ENCODE assay signal across 24 cellular contexts in the genomic region with DNA sequence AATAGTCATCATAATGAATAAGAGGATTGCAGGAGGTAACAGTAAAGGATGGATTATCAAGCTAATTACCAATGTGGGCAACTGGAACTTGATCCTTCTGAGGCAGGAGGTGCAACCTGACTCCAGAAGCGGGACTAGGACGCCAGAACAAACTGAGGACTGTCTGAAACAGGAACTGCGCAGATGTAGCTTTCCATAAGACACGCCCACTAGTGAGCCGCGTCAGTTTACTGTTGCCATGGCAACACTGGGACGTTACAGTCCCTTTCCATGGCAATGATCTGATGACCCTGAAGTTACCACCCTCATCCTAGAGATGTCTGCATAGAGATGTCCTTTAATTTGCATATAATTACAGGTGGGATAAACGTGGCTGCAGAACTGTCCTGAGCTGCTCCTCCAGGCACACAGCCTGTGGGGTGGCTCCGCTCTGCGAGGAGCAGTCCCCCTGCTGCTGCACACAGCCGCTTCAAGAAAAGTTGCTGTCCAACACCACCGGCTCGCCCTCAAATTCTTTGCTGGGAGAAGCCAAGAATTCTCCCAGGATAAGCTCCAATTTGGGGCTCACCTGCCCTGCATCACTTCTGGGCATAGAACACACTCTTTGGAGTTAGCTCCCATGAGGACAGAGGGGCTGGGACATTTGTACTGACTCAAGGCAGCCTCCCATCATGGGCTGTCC.
DNase-seq lines count a peak whose midpoint lies in the region.
"Had no signal": no experiment of that assay in that cellular context is flagged by ENCODE, and none has a peak within 500 bp of the region (broad histone marks: within the 10 kb centered on the region; RNA-seq: fewer than 3 reads in every experiment).

No MANE protein-coding gene starts in this region.

- intact Hi-C loops in activated CD4-positive, alpha-beta T cell treated with anti-CD3 and anti-CD28 coated beads, Interleukin-2, amount 10 ng/mL, durations not matched to agents 24 days and 14 days (cut with micrococcal nuclease) = no loop called here
- intact Hi-C loops in activated T-helper 1 cell treated with anti-CD3 and anti-CD28 coated beads, Interleukin-12 subunit alpha, Interleukin-12 subunit beta, Interleukin-2, Interleukin-4 antibody, amounts not matched to agents 30 ng/mL and 10 ng/mL and 1 ng/mL, durations not matched to agents 14 hours and 24 hours and 36 hours (cut with micrococcal nuclease) = no loop called here

- peaks cover 5% of the 10 kb centered on the region for H3K36me3 Mint-ChIP-seq in activated CD4-positive, alpha-beta T cell treated with anti-CD3 and anti-CD28 coated beads, Interleukin-2, amount 10 ng/mL, durations not matched to agents 24 days and 14 days (ENCODE audit: low read depth)
- H3K36me3 Mint-ChIP-seq in activated T-helper 1 cell treated with anti-CD3 and anti-CD28 coated beads, Interleukin-12 subunit alpha, Interleukin-12 subunit beta, Interleukin-2, Interleukin-4 antibody, amounts not matched to agents 30 ng/mL and 10 ng/mL and 1 ng/mL, durations not matched to agents 14 hours and 24 hours and 36 hours (ENCODE audit: low read depth) = no peaks in the 10 kb centered on the region

- peak overlapping the region; percentile 11 for H3K27ac ChIP-seq in thymus (ENCODE audit: low read depth)
- H3K27ac ChIP-seq: right atrium auricular region, vagina had no signal

- DNase-seq in activated CD4-positive, alpha-beta T cell treated with anti-CD3 and anti-CD28 coated beads, Interleukin-2, amount 10 ng/mL, durations not matched to agents 24 days and 14 days = no peak
- no peak for DNase-seq in activated CD4-positive, alpha-beta T cell treated with anti-CD3 and anti-CD28 coated beads, Interleukin-2, amount 50 U/mL, for 4 hours
- DNase-seq in NCI-H2196 treated with DMSO at 0.1 percent for 48 hours (lab: John Stamatoyannopoulos, UW; ENCODE audit: unreplicated experiment) = peak; percentile 41
- no peak for DNase-seq in activated T-helper 1 cell treated with anti-CD3 and anti-CD28 coated beads, Interleukin-12 subunit alpha, Interleukin-12 subunit beta, Interleukin-2, Interleukin-4 antibody, amounts not matched to agents 30 ng/mL and 10 ng/mL and 1 ng/mL, durations not matched to agents 14 hours and 24 hours and 36 hours (ENCODE audit: low spot score)
- DNase-seq in SW480 (ENCODE audit: low spot score) = no peak
- no peak for DNase-seq in pons (ENCODE audit: low spot score)
- no peak for DNase-seq in HuH-7.5 (ENCODE audit: low spot score)
- DNase-seq: activated B cell treated with CpG ODN at 0.5 μM for 24 hours; activated T-cell treated with anti-CD3 and anti-CD28 coated beads, Interleukin-2, amount 50 U/mL, for 48 hours; aorta; C1 segment of cervical spinal cord; dermis blood vessel endothelial cell; GDM1; HFFc6; kidney; NCI-H146; NCI-H446; PC-3; stimulated activated CD8-positive, alpha-beta memory T cell treated with anti-CD3 and anti-CD28 coated beads, Interleukin-4, amount 100 ng/mL, for 48 hours had no signal

- H3K4me3 Mint-ChIP-seq in activated CD4-positive, alpha-beta T cell treated with anti-CD3 and anti-CD28 coated beads, Interleukin-2, amount 10 ng/mL, durations not matched to agents 24 days and 14 days = no peak overlapping the region
- no peak overlapping the region for H3K4me3 Mint-ChIP-seq in activated T-helper 1 cell treated with anti-CD3 and anti-CD28 coated beads, Interleukin-12 subunit alpha, Interleukin-12 subunit beta, Interleukin-2, Interleukin-4 antibody, amounts not matched to agents 30 ng/mL and 10 ng/mL and 1 ng/mL, durations not matched to agents 14 hours and 24 hours and 36 hours
- H3K4me3 Mint-ChIP-seq: activated B cell treated with CpG ODN at 0.5 μM for 24 hours; activated naive CD4-positive, alpha-beta T cell treated with anti-CD3 and anti-CD28 coated beads, Interleukin-2, amount 50 U/mL, for 24 hours; HFFc6; T-helper 2 cell treated with Interferon-gamma antibody and Interleukin-4, amounts not matched to agents 5 μg/mL and 100 μg/mL, for 36 hours had no signal

- no peaks in the 10 kb centered on the region for H3K27me3 Mint-ChIP-seq in activated CD4-positive, alpha-beta T cell treated with anti-CD3 and anti-CD28 coated beads, Interleukin-2, amount 10 ng/mL, durations not matched to agents 24 days and 14 days
- H3K27me3 Mint-ChIP-seq in activated T-helper 1 cell treated with anti-CD3 and anti-CD28 coated beads, Interleukin-12 subunit alpha, Interleukin-12 subunit beta, Interleukin-2, Interleukin-4 antibody, amounts not matched to agents 30 ng/mL and 10 ng/mL and 1 ng/mL, durations not matched to agents 14 hours and 24 hours and 36 hours (ENCODE audit: insufficient read depth) = no peaks in the 10 kb centered on the region
- H3K27me3 Mint-ChIP-seq: activated B cell treated with CpG ODN at 0.5 μM for 24 hours had no signal

- H3K9me3 ChIP-seq in thymus (ENCODE audit: control insufficient read depth) = no peaks in the 10 kb centered on the region
- H3K9me3 ChIP-seq: right atrium auricular region, vagina had no signal

- peaks cover 36% of the 10 kb centered on the region for H3K4me1 Mint-ChIP-seq in activated CD4-positive, alpha-beta T cell treated with anti-CD3 and anti-CD28 coated beads, Interleukin-2, amount 10 ng/mL, durations not matched to agents 24 days and 14 days
- peaks cover 54% of the 10 kb centered on the region for H3K4me1 Mint-ChIP-seq in activated T-helper 1 cell treated with anti-CD3 and anti-CD28 coated beads, Interleukin-12 subunit alpha, Interleukin-12 subunit beta, Interleukin-2, Interleukin-4 antibody, amounts not matched to agents 30 ng/mL and 10 ng/mL and 1 ng/mL, durations not matched to agents 14 hours and 24 hours and 36 hours (ENCODE audit: low read depth)

- H3K27me3 ChIP-seq in thymus (ENCODE audit: control insufficient read depth, insufficient read depth) = no peaks in the 10 kb centered on the region
- H3K27me3 ChIP-seq: right atrium auricular region, vagina had no signal

- peaks cover 36% of the 10 kb centered on the region for H3K4me1 ChIP-seq in thymus (ENCODE audit: control insufficient read depth, insufficient read depth, low read length)
- H3K4me1 ChIP-seq: right atrium auricular region, vagina had no signal

- peaks cover 8% of the 10 kb centered on the region for H3K9me3 Mint-ChIP-seq in activated CD4-positive, alpha-beta T cell treated with anti-CD3 and anti-CD28 coated beads, Interleukin-2, amount 10 ng/mL, durations not matched to agents 24 days and 14 days
- H3K9me3 Mint-ChIP-seq in activated T-helper 1 cell treated with anti-CD3 and anti-CD28 coated beads, Interleukin-12 subunit alpha, Interleukin-12 subunit beta, Interleukin-2, Interleukin-4 antibody, amounts not matched to agents 30 ng/mL and 10 ng/mL and 1 ng/mL, durations not matched to agents 14 hours and 24 hours and 36 hours = peaks cover 8% of the 10 kb centered on the region

- no peaks in the 10 kb centered on the region for H3K36me3 ChIP-seq in thymus (ENCODE audit: control insufficient read depth, insufficient read depth)
- H3K36me3 ChIP-seq: right atrium auricular region, vagina had no signal

- H3K27ac Mint-ChIP-seq in activated CD4-positive, alpha-beta T cell treated with anti-CD3 and anti-CD28 coated beads, Interleukin-2, amount 10 ng/mL, durations not matched to agents 24 days and 14 days = peak overlapping the region; percentile 65
- H3K27ac Mint-ChIP-seq in activated T-helper 1 cell treated with anti-CD3 and anti-CD28 coated beads, Interleukin-12 subunit alpha, Interleukin-12 subunit beta, Interleukin-2, Interleukin-4 antibody, amounts not matched to agents 30 ng/mL and 10 ng/mL and 1 ng/mL, durations not matched to agents 14 hours and 24 hours and 36 hours = peak overlapping the region; percentile 70
- H3K27ac Mint-ChIP-seq: activated B cell treated with CpG ODN at 0.5 μM for 24 hours; activated naive CD4-positive, alpha-beta T cell treated with anti-CD3 and anti-CD28 coated beads, Interleukin-2, amount 50 U/mL, for 24 hours; HFFc6; T-helper 2 cell treated with Interferon-gamma antibody and Interleukin-4, amounts not matched to agents 5 μg/mL and 100 μg/mL, for 36 hours had no signal

- WGBS in thymus = 94% methylated on average over 13 of the region's 13 CpGs

- H3K4me3 ChIP-seq in thymus (ENCODE audit: low read length) = no peak overlapping the region
- H3K4me3 ChIP-seq: right atrium auricular region, vagina had no signal
